In genomic region chr5:41270423-41271251, GRCh38 we compare ENCODE assay signal across 8 cellular contexts. TPM values are rescaled to one million over a fixed set of nuclear protein-coding genes. Genes with fewer than 3 reads are reported as not detected.
DNase-seq lines count a peak whose midpoint lies in the region; ATAC-seq and TF ChIP-seq lines count a peak whose summit lies in the region.

No MANE protein-coding gene starts in this region.

- DNase-seq in GM06990 (ENCODE audit: extremely low read depth, insufficient read length), result no peak
- DNase-seq in Jurkat, Clone E6-1 (ENCODE audit: low read depth, low spot score), result peak; percentile 7
- DNase-seq in SKM-1 (lab: John Stamatoyannopoulos, UW; ENCODE audit: unreplicated experiment), result peak; percentile 9
- peak; percentile 31 for DNase-seq in foreskin melanocyte
- DNase-seq in stimulated activated naive CD8-positive, alpha-beta T cell treated with anti-CD3 and anti-CD28 coated beads, Interleukin-15, Interleukin-2, amounts not matched to agents 100 U/mL and 50 U/mL, for 24 hours, result no peak

- H3K4me3 ChIP-seq in GM06990 (replicated peaks; ENCODE audit: low read depth, low read length), result no peak overlapping the region
- no peak overlapping the region for H3K4me3 ChIP-seq in Jurkat, Clone E6-1 (ENCODE audit: low read length)
- no peak overlapping the region for H3K4me3 ChIP-seq in parathyroid adenoma (ENCODE audit: low read depth, low read length)

- H3K36me3 ChIP-seq in GM06990 (ENCODE audit: control insufficient read depth, insufficient read depth, low read length) (no peaks in the 10 kb centered on the region), parathyroid adenoma (ENCODE audit: control insufficient read depth, insufficient read depth, low read length) (no peaks in the 10 kb centered on the region)

- no peak overlapping the region for H3K4me2 ChIP-seq in parathyroid adenoma (ENCODE audit: low read length)

- H3K27ac Mint-ChIP-seq in stimulated activated memory B cell treated with anti-CD40 and anti-IgM and Interleukin-4, amounts not matched to agents 10 μg/mL and 1 μg/mL and 100 μg/mL, for 72 hours, result no peak overlapping the region

- H3K36me3 Mint-ChIP-seq in stimulated activated memory B cell treated with anti-CD40 and anti-IgM and Interleukin-4, amounts not matched to agents 10 μg/mL and 1 μg/mL and 100 μg/mL, for 72 hours, result no peaks in the 10 kb centered on the region

- H3K4me1 ChIP-seq in parathyroid adenoma, result no peaks in the 10 kb centered on the region

- no peaks in the 10 kb centered on the region for H3K79me2 ChIP-seq in parathyroid adenoma

- H3K4me3 Mint-ChIP-seq in stimulated activated memory B cell treated with anti-CD40 and anti-IgM and Interleukin-4, amounts not matched to agents 10 μg/mL and 1 μg/mL and 100 μg/mL, for 72 hours, result no peak overlapping the region

- H3K4me1 Mint-ChIP-seq in stimulated activated memory B cell treated with anti-CD40 and anti-IgM and Interleukin-4, amounts not matched to agents 10 μg/mL and 1 μg/mL and 100 μg/mL, for 72 hours, result no peaks in the 10 kb centered on the region

- no peak overlapping the region for H3K27ac ChIP-seq in parathyroid adenoma

- no peaks in the 10 kb centered on the region for H3K9me3 ChIP-seq in parathyroid adenoma (ENCODE audit: control insufficient read depth, low read length)

- no peak overlapping the region for H3K9ac ChIP-seq in parathyroid adenoma

- H2AFZ ChIP-seq in parathyroid adenoma, result no peak overlapping the region

- no peaks in the 10 kb centered on the region for H3K9me3 Mint-ChIP-seq in stimulated activated memory B cell treated with anti-CD40 and anti-IgM and Interleukin-4, amounts not matched to agents 10 μg/mL and 1 μg/mL and 100 μg/mL, for 72 hours

- peak; percentile 77 for TF ChIP-seq CTCF in GM06990 (IDR thresholded peaks at IDR 0.05; ENCODE audit: insufficient read depth, low read length, poor library complexity, severe bottlenecking)
- TF ChIP-seq CTCF in parathyroid adenoma (IDR thresholded peaks at IDR 0.05), result peak; percentile 59

- peak; percentile 85 for ATAC-seq in GM21526 (IDR thresholded peaks at IDR 0.05; ENCODE audit: low FRiP score, unreplicated experiment)
- no peak for ATAC-seq in stimulated activated memory B cell treated with anti-CD40 and anti-IgM and Interleukin-4, amounts not matched to agents 10 μg/mL and 1 μg/mL and 100 μg/mL, for 72 hours
- no peak for ATAC-seq in stimulated activated naive CD8-positive, alpha-beta T cell treated with anti-CD3 and anti-CD28 coated beads, Interleukin-15, Interleukin-2, amounts not matched to agents 100 U/mL and 50 U/mL, for 24 hours

- H3K27me3 Mint-ChIP-seq in stimulated activated memory B cell treated with anti-CD40 and anti-IgM and Interleukin-4, amounts not matched to agents 10 μg/mL and 1 μg/mL and 100 μg/mL, for 72 hours, result no peaks in the 10 kb centered on the region

- H3K27me3 ChIP-seq in GM06990 (replicated peaks; ENCODE audit: control insufficient read depth, insufficient read depth, low read length) (no peaks in the 10 kb centered on the region; the same call in none of the 2 replicates), parathyroid adenoma (ENCODE audit: control insufficient read depth, insufficient read depth, low read length) (no peaks in the 10 kb centered on the region)

RNA-seq across cellular contexts. Expression of gene C6, which starts 57.3 kb away (rescaled TPM):
- polyA plus RNA-seq in Jurkat, Clone E6-1 (2012; ENCODE audit: insufficient read depth, insufficient read length), result not detected

Comparison
In these comparisons a context has a peak if more than half of its experiments do, and no peak if none do; other contexts are left out.
1. DNase-seq: peak in Jurkat, Clone E6-1 (single experiment), SKM-1 (single experiment) and foreskin melanocyte (single experiment); none in GM06990 (single experiment) and stimulated activated naive CD8-positive, alpha-beta T cell treated with anti-CD3 and anti-CD28 coated beads, Interleukin-15, Interleukin-2, amounts not matched to agents 100 U/mL and 50 U/mL, for 24 hours (single experiment).